In the genomic region with DNA sequence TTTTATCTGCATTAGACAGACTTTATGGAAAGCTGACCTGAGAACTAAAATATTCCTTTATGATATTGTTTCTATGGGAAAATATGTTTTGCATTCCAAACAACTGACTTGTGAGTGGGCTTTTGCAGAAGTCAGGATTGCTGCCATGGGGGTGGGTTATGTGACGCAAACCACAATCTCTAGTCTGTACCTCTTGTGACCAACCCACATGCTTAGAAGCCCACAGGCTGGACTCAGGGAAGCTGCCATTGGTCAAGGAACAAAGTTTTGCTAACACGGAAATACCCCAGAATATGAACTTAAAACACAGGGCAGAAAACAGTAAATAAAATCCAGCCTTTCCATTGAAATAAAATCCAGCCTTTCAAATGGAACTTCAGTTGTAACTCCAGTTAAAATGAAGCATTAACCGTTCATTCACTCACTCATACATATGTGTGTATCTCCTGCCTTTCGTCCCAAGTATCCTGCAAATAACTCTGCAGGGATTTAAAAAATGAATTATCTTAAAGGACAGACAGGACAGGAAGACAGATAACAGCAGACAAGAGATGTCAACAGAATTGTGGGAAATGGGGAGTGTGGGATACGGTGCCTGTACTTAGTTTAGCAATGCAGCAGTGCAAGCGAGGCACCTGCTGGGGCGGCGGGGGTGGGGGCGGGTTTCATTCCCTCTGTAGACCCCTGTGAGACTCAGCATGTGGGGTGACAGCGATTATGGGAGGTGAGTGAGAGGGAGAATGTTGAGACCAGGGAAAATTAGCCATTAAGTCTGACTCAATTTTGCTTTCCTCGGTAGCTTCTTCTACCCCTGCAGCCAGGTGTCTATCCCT, we compare ENCODE assay signal across 1 cellular context.
TF ChIP-seq lines count a peak whose summit lies in the region.

No MANE protein-coding gene starts in this region.

TF ChIP-seq in GM23338, 12 proteins besides CTCF, POLR2A, EP300 and RAD21 (continued from another document):
- TF ChIP-seq NANOG (IDR thresholded peaks at IDR 0.05; ENCODE audit: borderline replicate concordance) (no peak), EZH2 (IDR thresholded peaks at IDR 0.05; ENCODE audit: low read depth, unreplicated experiment) (no peak), STAT1 (IDR thresholded peaks at IDR 0.05; ENCODE audit: unreplicated experiment) (no peak), CREB1 (CRISPR knock-in tag; IDR thresholded peaks at IDR 0.05; ENCODE audit: low read depth) (no peak), EZH2phosphoT487 (IDR thresholded peaks at IDR 0.05; ENCODE audit: unreplicated experiment) (no peak)
